Comparison of ENCODE assay signal across 1 cellular context in genomic region chr16:30488764-30489595, GRCh38.
TF ChIP-seq lines count a peak whose summit lies in the region.

No MANE protein-coding gene starts in this region.

TF ChIP-seq in HepG2, 621 proteins besides CTCF, POLR2A, EP300 and RAD21 (continued from another document and continues in another):
- TF ChIP-seq TRAFD1 (CRISPR knock-in tag; IDR thresholded peaks at IDR 0.05; ENCODE audit: borderline replicate concordance) = peak; percentile 34; the same call in 1 of the 2 replicates
- TF ChIP-seq HIC2 (CRISPR knock-in tag; IDR thresholded peaks at IDR 0.05; ENCODE audit: low read depth) = peak; percentile 64; the same call in 1 of the 2 replicates
- peak; percentile 96 for TF ChIP-seq RCOR2 (CRISPR knock-in tag; IDR thresholded peaks at IDR 0.05)
- TF ChIP-seq NR2F1 (CRISPR knock-in tag; IDR thresholded peaks at IDR 0.05) = no peak
- no peak for TF ChIP-seq ZNF780A (CRISPR knock-in tag; IDR thresholded peaks at IDR 0.05)
- TF ChIP-seq ETS1 (CRISPR knock-in tag; IDR thresholded peaks at IDR 0.05) = 0 out of 2 replicates have a peak, but pooled peaks have one; percentile 41
- no peak for TF ChIP-seq SOX13 (IDR thresholded peaks at IDR 0.05)
- peak in 1 of 2 experiments; percentile 57; a peak in 1 of 4 replicates for TF ChIP-seq SOX13 (CRISPR knock-in tag; conservative IDR thresholded peaks at IDR 0.05 in 1 of 2, IDR thresholded peaks at IDR 0.05 in 1 of 2)
- no peak for TF ChIP-seq ZNF569 (CRISPR knock-in tag; IDR thresholded peaks at IDR 0.05; ENCODE audit: borderline replicate concordance)
- TF ChIP-seq PLSCR1 (CRISPR knock-in tag; IDR thresholded peaks at IDR 0.05; ENCODE audit: borderline replicate concordance) = no peak
- peak; percentile 63 for TF ChIP-seq ZBTB43 (CRISPR knock-in tag; conservative IDR thresholded peaks at IDR 0.05)
- TF ChIP-seq NAIF1 (CRISPR knock-in tag; IDR thresholded peaks at IDR 0.05; ENCODE audit: borderline replicate concordance) = peak; percentile 83; the same call in 1 of the 2 replicates
- TF ChIP-seq ZBTB21 (CRISPR knock-in tag; IDR thresholded peaks at IDR 0.05) = 0 out of 2 replicates have a peak, but pooled peaks have one; percentile 23
- TF ChIP-seq ZNF512 (CRISPR knock-in tag; IDR thresholded peaks at IDR 0.05) = no peak
- TF ChIP-seq MNT (IDR thresholded peaks at IDR 0.05) = no peak
- TF ChIP-seq MEF2D (CRISPR knock-in tag; IDR thresholded peaks at IDR 0.05) = peak; percentile 70
- no peak for TF ChIP-seq HNRNPUL1 (IDR thresholded peaks at IDR 0.05; ENCODE audit: low read depth, low read length)
- TF ChIP-seq PRPF4 (IDR thresholded peaks at IDR 0.05; ENCODE audit: low read depth, low read length, poor library complexity, severe bottlenecking) = no peak
- TF ChIP-seq ZMAT5 (CRISPR knock-in tag; IDR thresholded peaks at IDR 0.05; ENCODE audit: borderline replicate concordance, low read depth) = no peak
- TF ChIP-seq ZNF343 (CRISPR knock-in tag; IDR thresholded peaks at IDR 0.05) = no peak
- TF ChIP-seq ZNF546 (CRISPR knock-in tag; conservative IDR thresholded peaks at IDR 0.05) = no peak
- no peak for TF ChIP-seq MED8 (CRISPR knock-in tag; IDR thresholded peaks at IDR 0.05; ENCODE audit: insufficient replicate concordance)
- 0 out of 4 replicates have a peak, but pooled peaks of 1 of the 2 experiments have one; percentile 31 for TF ChIP-seq REST (IDR thresholded peaks at IDR 0.05; ENCODE audit: borderline replicate concordance in 1 of 2, low read depth in 1 of 2, low read length in 2 of 2)
- no peak; the same call in 1 of the 2 replicates for TF ChIP-seq NCOA1 (CRISPR knock-in tag; IDR thresholded peaks at IDR 0.05)
- peak; percentile 76 for TF ChIP-seq PPARG (CRISPR knock-in tag; conservative IDR thresholded peaks at IDR 0.05)
- no peak for TF ChIP-seq JARID2 (CRISPR knock-in tag; IDR thresholded peaks at IDR 0.05; ENCODE audit: insufficient replicate concordance)
- TF ChIP-seq ZNF331 (CRISPR knock-in tag; IDR thresholded peaks at IDR 0.05) = peak; percentile 91
- TF ChIP-seq SKI (IDR thresholded peaks at IDR 0.05; ENCODE audit: partially characterized antibody) = no peak
- no peak for TF ChIP-seq RBAK (CRISPR knock-in tag; IDR thresholded peaks at IDR 0.05)
- no peak for TF ChIP-seq ZFP41 (CRISPR knock-in tag; IDR thresholded peaks at IDR 0.05; ENCODE audit: borderline replicate concordance)
- no peak for TF ChIP-seq SCMH1 (CRISPR knock-in tag; IDR thresholded peaks at IDR 0.05; ENCODE audit: borderline replicate concordance)
- no peak for TF ChIP-seq TEF (CRISPR knock-in tag; IDR thresholded peaks at IDR 0.05)
- no peak for TF ChIP-seq JDP2 (CRISPR knock-in tag; IDR thresholded peaks at IDR 0.05; ENCODE audit: borderline replicate concordance)
- no peak for TF ChIP-seq CHD2 (IDR thresholded peaks at IDR 0.05; ENCODE audit: low read depth, low read length)
- no peak for TF ChIP-seq SMAD9 (CRISPR knock-in tag; IDR thresholded peaks at IDR 0.05)
- peak; percentile 62; the same call in 1 of the 2 replicates for TF ChIP-seq ZMYM4 (CRISPR knock-in tag; IDR thresholded peaks at IDR 0.05)
- TF ChIP-seq ZNF143 (CRISPR knock-in tag; IDR thresholded peaks at IDR 0.05) = 0 out of 2 replicates have a peak, but pooled peaks have one; percentile 17
- no peak for TF ChIP-seq ARNT (IDR thresholded peaks at IDR 0.05)
- no peak for TF ChIP-seq ZNF672 (CRISPR knock-in tag; IDR thresholded peaks at IDR 0.05)
- TF ChIP-seq ZNF660 (CRISPR knock-in tag; IDR thresholded peaks at IDR 0.05; ENCODE audit: borderline replicate concordance, low read depth) = no peak
- TF ChIP-seq MBNL3 (CRISPR knock-in tag; conservative IDR thresholded peaks at IDR 0.05) = no peak
- TF ChIP-seq EHMT2 (IDR thresholded peaks at IDR 0.05; ENCODE audit: borderline replicate concordance, low read depth, low read length) = no peak
- TF ChIP-seq ZNF619 (CRISPR knock-in tag; IDR thresholded peaks at IDR 0.05) = no peak
- no peak for TF ChIP-seq ZNF703 (CRISPR knock-in tag; IDR thresholded peaks at IDR 0.05; ENCODE audit: borderline replicate concordance)
- peak; percentile 38; the same call in 1 of the 2 replicates for TF ChIP-seq NR2C2 (CRISPR knock-in tag; IDR thresholded peaks at IDR 0.05; ENCODE audit: borderline replicate concordance)
- TF ChIP-seq CCDC6 (CRISPR knock-in tag; IDR thresholded peaks at IDR 0.05) = no peak; the same call in 1 of the 2 replicates
- no peak for TF ChIP-seq PAF1 (CRISPR knock-in tag; IDR thresholded peaks at IDR 0.05)
- TF ChIP-seq TCF7L2 (IDR thresholded peaks at IDR 0.05; ENCODE audit: low read depth, low read length) = no peak
- no peak for TF ChIP-seq YY1 (IDR thresholded peaks at IDR 0.05; ENCODE audit: insufficient read depth, insufficient replicate concordance, low read depth, low read length)
- no peak for TF ChIP-seq KLF11 (CRISPR knock-in tag; IDR thresholded peaks at IDR 0.05)
- peak; percentile 71; the same call in 1 of the 2 replicates for TF ChIP-seq ZNF503 (CRISPR knock-in tag; IDR thresholded peaks at IDR 0.05)
- no peak for TF ChIP-seq ZNF20 (CRISPR knock-in tag; IDR thresholded peaks at IDR 0.05)
